25 cellular contexts compared by ENCODE assay signal in genomic region chr10:2460846-2461245, GRCh38.
"Had no signal": no experiment of that assay in that cellular context is flagged by ENCODE, and none has a peak within 500 bp of the region (broad histone marks: within the 10 kb centered on the region; RNA-seq: fewer than 3 reads in every experiment).

No MANE protein-coding gene starts in this region.

- H3K9me3 ChIP-seq: colonic mucosa, prostate gland, thoracic aorta had no signal

- H3K4me3 ChIP-seq: colonic mucosa, heart right ventricle, left lung, neural progenitor cell, prostate gland, sigmoid colon, skin epidermis, spleen, thoracic aorta, tibial nerve, upper lobe of left lung, uterus had no signal

- DNase-seq: colonic mucosa; effector CD8-positive, alpha-beta T cell; endodermal cell; foreskin melanocyte; glutamatergic neuron; heart right ventricle; hippocampal formation; left cardiac atrium; left lung; mesendoderm; midbrain; naive thymus-derived CD4-positive, alpha-beta T cell; nucleus accumbens; right cardiac atrium; sigmoid colon; spleen; stimulated activated CD4-positive, alpha-beta T cell treated with anti-CD3 and anti-CD28 coated beads, Interleukin-4, amount 100 ng/mL, for 4 hours; upper lobe of left lung; uterus had no signal

- H3K4me1 ChIP-seq: colonic mucosa, heart right ventricle, left lung, neural progenitor cell, prostate gland, sigmoid colon, spleen, tibial nerve, upper lobe of left lung, uterus had no signal

- H3K27ac ChIP-seq: colonic mucosa, epithelial cell of prostate, heart right ventricle, left lung, neural progenitor cell, prostate gland, sigmoid colon, skin epidermis, spleen, thoracic aorta, tibial nerve, upper lobe of left lung, uterus had no signal

- H3K27me3 ChIP-seq: colonic mucosa, heart right ventricle, left lung, neural progenitor cell, sigmoid colon, spleen, tibial nerve, upper lobe of left lung, uterus had no signal

- H3K9ac ChIP-seq: neural progenitor cell had no signal

- H2AFZ ChIP-seq: neural progenitor cell had no signal

- H3K4me2 ChIP-seq: neural progenitor cell had no signal

- H3K36me3 ChIP-seq: colonic mucosa, heart right ventricle, left lung, prostate gland, sigmoid colon, spleen, thoracic aorta, tibial nerve, upper lobe of left lung, uterus had no signal
